Comparison of ENCODE assay signal across 10 cellular contexts in genomic region chr12:774051-774614, GRCh38. TPM values are rescaled to one million over a fixed set of nuclear protein-coding genes. Genes with fewer than 3 reads are reported as not detected.
DNase-seq lines count a peak whose midpoint lies in the region; TF ChIP-seq lines count a peak whose summit lies in the region.
"Had no signal": no experiment of that assay in that cellular context is flagged by ENCODE, and none has a peak within 500 bp of the region (broad histone marks: within the 10 kb centered on the region; RNA-seq: fewer than 3 reads in every experiment).

No MANE protein-coding gene starts in this region.

- no peak for DNase-seq in activated naive CD4-positive, alpha-beta T cell treated with Interleukin-2 at 50 U/mL for 16 hours
- DNase-seq in amniotic epithelial cell (ENCODE audit: low read depth): peak; percentile 63
- DNase-seq in mesenchymal stem cell: peak; percentile 69
- DNase-seq in esophagus squamous epithelium (lab: John Stamatoyannopoulos, UW): no peak
- no peak for DNase-seq in SW480 (ENCODE audit: low spot score)
- no peak for DNase-seq in COR-L47 (lab: John Stamatoyannopoulos, UW)
- DNase-seq: NCI-H510A treated with DMSO at 0.1 percent for 48 hours had no signal

- no peaks in the 10 kb centered on the region for H3K27me3 Mint-ChIP-seq in activated naive CD4-positive, alpha-beta T cell treated with anti-CD3 and anti-CD28 coated beads, Interleukin-2, amount 50 U/mL, for 24 hours

- H3K18ac ChIP-seq in mesenchymal stem cell (ENCODE audit: low read depth in 1 of 2, low read length in 2 of 2): no peak overlapping the region

- peaks cover 4% of the 10 kb centered on the region for H3K36me3 Mint-ChIP-seq in activated naive CD4-positive, alpha-beta T cell treated with anti-CD3 and anti-CD28 coated beads, Interleukin-2, amount 50 U/mL, for 24 hours

- no peak overlapping the region for H3K14ac ChIP-seq in mesenchymal stem cell (ENCODE audit: low read length in 2 of 2)

- H3K79me1 ChIP-seq in mesenchymal stem cell (replicated peaks; ENCODE audit: low read length, poor library complexity, severe bottlenecking): no peaks in the 10 kb centered on the region

- no peak for TF ChIP-seq POLR2A in esophagus squamous epithelium (IDR thresholded peaks at IDR 0.05)

- no peak overlapping the region for H3K4me2 ChIP-seq in mesenchymal stem cell (ENCODE audit: low read length, poor library complexity, severe bottlenecking)

- peaks cover 0 to 5% of the 10 kb centered on the region in 2 experiments for H3K36me3 ChIP-seq in mesenchymal stem cell (ENCODE audit: control insufficient read depth in 1 of 2, insufficient read depth in 2 of 2, low read depth in 1 of 2, low read length in 2 of 2)
- H3K36me3 ChIP-seq in subcutaneous abdominal adipose tissue (ENCODE audit: control insufficient read depth in 5 of 5, insufficient read depth in 5 of 5, low read length in 5 of 5): no peaks in the 10 kb centered on the region
- H3K36me3 ChIP-seq in esophagus squamous epithelium: peaks cover 0 to 1% (median 0%) of the 10 kb centered on the region in 3 donors

- H3K4ac ChIP-seq in mesenchymal stem cell (ENCODE audit: low read depth in 1 of 2, low read length in 2 of 2): no peak overlapping the region

- H3K27me3 ChIP-seq in mesenchymal stem cell (ENCODE audit: control insufficient read depth in 1 of 2, insufficient read depth in 1 of 2, low read length in 2 of 2) (no peaks in the 10 kb centered on the region), subcutaneous abdominal adipose tissue (ENCODE audit: control insufficient read depth in 5 of 5, insufficient read depth in 4 of 5, low read length in 5 of 5) (no peaks in the 10 kb centered on the region), esophagus squamous epithelium (no peaks in the 10 kb centered on the region)

- intact Hi-C loops in esophagus squamous epithelium (cut with DNase I): no loop called here

- H3K9me3 ChIP-seq in mesenchymal stem cell (ENCODE audit: control insufficient read depth, low read length) (no peaks in the 10 kb centered on the region), subcutaneous abdominal adipose tissue (ENCODE audit: control insufficient read depth in 5 of 5, low read length in 5 of 5) (no peaks in the 10 kb centered on the region), esophagus squamous epithelium (no peaks in the 10 kb centered on the region)

- peaks cover 89% of the 10 kb centered on the region for H3K4me1 Mint-ChIP-seq in activated naive CD4-positive, alpha-beta T cell treated with anti-CD3 and anti-CD28 coated beads, Interleukin-2, amount 50 U/mL, for 24 hours

- no peak overlapping the region for H2BK15ac ChIP-seq in mesenchymal stem cell (ENCODE audit: low read depth, poor library complexity, severe bottlenecking)

- H3K9ac ChIP-seq in mesenchymal stem cell (ENCODE audit: low read length) (peak overlapping the region; percentile 52), subcutaneous abdominal adipose tissue (ENCODE audit: low read length in 5 of 5) (peak overlapping the region; percentile 1 to 65 (median 53))

- H2BK120ac ChIP-seq in mesenchymal stem cell (ENCODE audit: low read depth, low read length): no peak overlapping the region

- no peak overlapping the region for H2BK12ac ChIP-seq in mesenchymal stem cell (ENCODE audit: low read length in 2 of 2)

- no peak overlapping the region for H2BK5ac ChIP-seq in mesenchymal stem cell (ENCODE audit: low read depth, low read length, poor library complexity, severe bottlenecking)

- H2AFZ ChIP-seq in mesenchymal stem cell (ENCODE audit: low read depth, low read length): no peak overlapping the region

- H3K4me3 Mint-ChIP-seq in activated naive CD4-positive, alpha-beta T cell treated with anti-CD3 and anti-CD28 coated beads, Interleukin-2, amount 50 U/mL, for 24 hours: peak overlapping the region; percentile 71

- H3K4me3 ChIP-seq in mesenchymal stem cell (ENCODE audit: insufficient read depth in 1 of 2, low read depth in 1 of 2, low read length in 2 of 2): peak overlapping the region in 1 of 2 experiments; percentile 42
- peak overlapping the region in 1 of 5 donors; percentile 8 for H3K4me3 ChIP-seq in subcutaneous abdominal adipose tissue (ENCODE audit: low read depth in 1 of 5, low read length in 5 of 5)
- peak overlapping the region in 1 of 4 donors; percentile 2 for H3K4me3 ChIP-seq in esophagus squamous epithelium

- no peak for TF ChIP-seq CTCF in esophagus squamous epithelium (IDR thresholded peaks at IDR 0.05)

- WGBS in mesenchymal stem cell: no CpG with 5 or more reads among the region's 3 CpGs
- WGBS in esophagus squamous epithelium, 2 donors: 40 to 42% methylated on average over 3 of the region's 3 CpGs

- H4K91ac ChIP-seq in mesenchymal stem cell (ENCODE audit: low read length): no peak overlapping the region

- no peaks in the 10 kb centered on the region for H3K9me3 Mint-ChIP-seq in activated naive CD4-positive, alpha-beta T cell treated with anti-CD3 and anti-CD28 coated beads, Interleukin-2, amount 50 U/mL, for 24 hours
- H3K9me3 Mint-ChIP-seq: activated T-helper 2 cell treated with anti-CD3 and anti-CD28 coated beads, Interferon-gamma antibody, Interleukin-2, Interleukin-4, amounts not matched to agents 10 μg/mL and 5 μg/mL and 100 μg/mL, durations not matched to agents 14 hours and 24 hours and 36 hours had no signal

- H3K27ac ChIP-seq in mesenchymal stem cell (ENCODE audit: low read length, poor library complexity, severe bottlenecking) (no peak overlapping the region), subcutaneous abdominal adipose tissue (ENCODE audit: low read depth, low read length) (peak overlapping the region; percentile 66), esophagus squamous epithelium (no peak overlapping the region)

- H2AK5ac ChIP-seq in mesenchymal stem cell (ENCODE audit: low read length, severe bottlenecking): no peak overlapping the region

- peak overlapping the region; percentile 71 for H3K27ac Mint-ChIP-seq in activated naive CD4-positive, alpha-beta T cell treated with anti-CD3 and anti-CD28 coated beads, Interleukin-2, amount 50 U/mL, for 24 hours
- H3K27ac Mint-ChIP-seq: activated T-helper 2 cell treated with anti-CD3 and anti-CD28 coated beads, Interferon-gamma antibody, Interleukin-2, Interleukin-4, amounts not matched to agents 10 μg/mL and 5 μg/mL and 100 μg/mL, durations not matched to agents 14 hours and 24 hours and 36 hours had no signal

- peaks cover 4% of the 10 kb centered on the region for H3K4me1 ChIP-seq in mesenchymal stem cell (ENCODE audit: control insufficient read depth, insufficient read depth, low read depth, low read length)
- H3K4me1 ChIP-seq in subcutaneous abdominal adipose tissue (ENCODE audit: control insufficient read depth in 5 of 5, insufficient read depth in 5 of 5, low read length in 5 of 5): peaks cover 0 to 41% (median 19%) of the 10 kb centered on the region in 5 donors
- H3K4me1 ChIP-seq in esophagus squamous epithelium: peaks cover 0 to 96% (median 52%) of the 10 kb centered on the region in 3 donors

- no peak overlapping the region for H3K23ac ChIP-seq in mesenchymal stem cell (ENCODE audit: low read length in 2 of 2)

- H4K8ac ChIP-seq in mesenchymal stem cell (ENCODE audit: low read length): no peak overlapping the region

RNA-seq across cellular contexts. Expression of gene WNK1, which starts 21.8 kb away (rescaled TPM):
- polyA plus RNA-seq in mesenchymal stem cell (2013, experiment 1 of 2): 53.4 TPM
- polyA plus RNA-seq in mesenchymal stem cell (2013, experiment 2 of 2): 50.7 TPM
- total RNA-seq in esophagus squamous epithelium: 100 to 1,000 TPM; 120 to 269 (median 204) TPM

Comparison
In these comparisons a context has a peak if more than half of its experiments do, and no peak if none do; other contexts are left out.
1. DNase-seq: peak in amniotic epithelial cell (single experiment) and mesenchymal stem cell (single experiment); none in activated naive CD4-positive, alpha-beta T cell treated with Interleukin-2 at 50 U/mL for 16 hours (single experiment), esophagus squamous epithelium (single experiment), SW480 (single experiment) and COR-L47 (single experiment).